11 cellular contexts compared by ENCODE assay signal in the genomic region with DNA sequence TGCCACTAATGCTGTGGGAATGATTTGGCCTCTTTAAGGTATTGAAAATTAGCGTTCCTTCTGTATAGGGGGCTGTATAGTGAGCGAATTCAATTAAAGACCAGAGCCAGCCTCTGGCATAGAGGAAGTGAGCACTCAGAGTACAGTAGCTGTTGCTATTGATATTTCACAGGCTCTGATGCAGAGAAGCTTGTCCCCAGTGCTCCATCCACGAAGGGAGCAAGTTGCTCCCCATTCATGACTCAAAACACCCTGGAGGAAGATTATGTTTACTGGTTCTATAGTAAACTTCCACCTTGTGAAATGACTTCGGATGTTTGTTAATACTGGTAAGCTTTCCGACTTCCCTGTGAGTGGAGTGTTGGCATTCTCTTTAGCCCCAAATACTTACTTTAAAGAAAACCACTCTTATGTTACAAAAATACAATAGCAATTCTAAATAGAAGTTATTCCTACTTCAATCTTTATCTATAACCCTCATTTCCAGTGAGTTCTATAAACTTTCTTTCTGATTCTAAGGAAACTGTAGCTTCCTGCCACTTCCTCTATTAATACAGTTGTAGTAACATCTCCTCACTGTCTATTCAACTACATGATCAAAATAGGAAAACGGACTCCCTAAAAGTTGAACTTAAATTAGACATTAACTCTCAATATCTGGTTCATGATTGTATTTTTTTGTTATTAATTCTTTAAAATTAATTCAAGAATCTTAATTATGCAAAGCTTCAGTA. TPM values are rescaled to one million over a fixed set of nuclear protein-coding genes. Genes with fewer than 3 reads are reported as not detected.
A peak's percentile ranks its signal among the peaks of the same experiment; 100 is the strongest.
DNase-seq lines count a peak whose midpoint lies in the region; ATAC-seq and TF ChIP-seq lines count a peak whose summit lies in the region.
"Had no signal": no experiment of that assay in that cellular context is flagged by ENCODE, and none has a peak within 500 bp of the region (broad histone marks: within the 10 kb centered on the region; RNA-seq: fewer than 3 reads in every experiment).

No MANE protein-coding gene starts in this region.

- H3K4me2 ChIP-seq in OCI-LY3 (ENCODE audit: low read length): peak overlapping the region; percentile 45

- H3K4me3 ChIP-seq in OCI-LY3 (ENCODE audit: low read length) (peak overlapping the region; percentile 16; the same call in 1 of the 2 replicates), iPS-20b (ENCODE audit: low read length) (peak overlapping the region; percentile 60)
- H3K4me3 ChIP-seq: stomach had no signal

- no peak overlapping the region; the same call in 1 of the 2 replicates for H2AFZ ChIP-seq in OCI-LY3 (ENCODE audit: low read depth, low read length)

- H4K20me1 ChIP-seq in OCI-LY3 (ENCODE audit: insufficient read depth, low read length): no peaks in the 10 kb centered on the region

- H3K9me3 ChIP-seq in OCI-LY3 (ENCODE audit: insufficient read depth, low read length) (no peaks in the 10 kb centered on the region), iPS-20b (ENCODE audit: insufficient read depth, low read depth, low read length) (no peaks in the 10 kb centered on the region)
- H3K9me3 ChIP-seq: BE2C, stomach had no signal

- H3K27me3 ChIP-seq in OCI-LY3 (ENCODE audit: low read depth, low read length): no peaks in the 10 kb centered on the region
- no peaks in the 10 kb centered on the region for H3K27me3 ChIP-seq in iPS-20b (ENCODE audit: insufficient read depth, low read length)
- H3K27me3 ChIP-seq: BE2C, stomach had no signal

- H3K27ac ChIP-seq in OCI-LY3 (ENCODE audit: low read length) (no peak overlapping the region), iPS-20b (ENCODE audit: low read length) (peak overlapping the region; percentile 91)

- ATAC-seq in HG02759 (IDR thresholded peaks at IDR 0.05; ENCODE audit: unreplicated experiment): peak; percentile 69

- DNase-seq in CD1c-positive myeloid dendritic cell (ENCODE audit: extremely low spot score) (peak; percentile 53), DMS 273 (lab: John Stamatoyannopoulos, UW; ENCODE audit: unreplicated experiment) (no peak), SK-N-DZ (ENCODE audit: low spot score) (no peak)
- no peak for DNase-seq in stimulated activated CD4-positive, alpha-beta T cell treated with anti-CD3 and anti-CD28 coated beads, Interleukin-4, amount 100 ng/mL, for 4 hours
- DNase-seq in activated CD4-positive, alpha-beta T cell treated with anti-CD3 and anti-CD28 coated beads, Interleukin-2, amount 50 U/mL, for 4 hours: no peak
- DNase-seq: activated CD4-positive, alpha-beta T cell treated with anti-CD3 and anti-CD28 coated beads for 1 hour; BE2C; stomach had no signal

- no peak overlapping the region for H3K9ac ChIP-seq in OCI-LY3 (ENCODE audit: low read length)
- peak overlapping the region; percentile 84 for H3K9ac ChIP-seq in iPS-20b (ENCODE audit: low read depth, low read length)

- no peak for TF ChIP-seq CTCF in OCI-LY3 (IDR thresholded peaks at IDR 0.05; ENCODE audit: low read depth, low read length)

- H3K36me3 ChIP-seq in OCI-LY3 (replicated peaks; ENCODE audit: low read depth, low read length) (no peaks in the 10 kb centered on the region), iPS-20b (ENCODE audit: insufficient read depth, low read depth, low read length) (peaks cover 12% of the 10 kb centered on the region; the same call in 1 of the 2 replicates)
- H3K36me3 ChIP-seq: BE2C, stomach had no signal

- H3K4me1 ChIP-seq in OCI-LY3 (ENCODE audit: low read length) (peaks cover 21% of the 10 kb centered on the region), iPS-20b (ENCODE audit: insufficient read depth, low read length) (peaks cover 50% of the 10 kb centered on the region)
- H3K4me1 ChIP-seq: BE2C had no signal

- no peaks in the 10 kb centered on the region for H3K79me2 ChIP-seq in OCI-LY3 (ENCODE audit: low read length)

RNA-seq across cellular contexts. Expression of a gene that starts 46.5 kb away (rescaled TPM):
- 14.8 and 15.3 TPM in 2 replicates for polyA plus RNA-seq in SK-N-DZ (2014; cell fraction: cytosol; rRNA removed)
- polyA plus RNA-seq in SK-N-DZ (2014; cell fraction: nucleus; rRNA removed): 12.2 and 13.3 TPM in 2 replicates
